Comparison of ENCODE assay signal across 8 cellular contexts in the genomic region with DNA sequence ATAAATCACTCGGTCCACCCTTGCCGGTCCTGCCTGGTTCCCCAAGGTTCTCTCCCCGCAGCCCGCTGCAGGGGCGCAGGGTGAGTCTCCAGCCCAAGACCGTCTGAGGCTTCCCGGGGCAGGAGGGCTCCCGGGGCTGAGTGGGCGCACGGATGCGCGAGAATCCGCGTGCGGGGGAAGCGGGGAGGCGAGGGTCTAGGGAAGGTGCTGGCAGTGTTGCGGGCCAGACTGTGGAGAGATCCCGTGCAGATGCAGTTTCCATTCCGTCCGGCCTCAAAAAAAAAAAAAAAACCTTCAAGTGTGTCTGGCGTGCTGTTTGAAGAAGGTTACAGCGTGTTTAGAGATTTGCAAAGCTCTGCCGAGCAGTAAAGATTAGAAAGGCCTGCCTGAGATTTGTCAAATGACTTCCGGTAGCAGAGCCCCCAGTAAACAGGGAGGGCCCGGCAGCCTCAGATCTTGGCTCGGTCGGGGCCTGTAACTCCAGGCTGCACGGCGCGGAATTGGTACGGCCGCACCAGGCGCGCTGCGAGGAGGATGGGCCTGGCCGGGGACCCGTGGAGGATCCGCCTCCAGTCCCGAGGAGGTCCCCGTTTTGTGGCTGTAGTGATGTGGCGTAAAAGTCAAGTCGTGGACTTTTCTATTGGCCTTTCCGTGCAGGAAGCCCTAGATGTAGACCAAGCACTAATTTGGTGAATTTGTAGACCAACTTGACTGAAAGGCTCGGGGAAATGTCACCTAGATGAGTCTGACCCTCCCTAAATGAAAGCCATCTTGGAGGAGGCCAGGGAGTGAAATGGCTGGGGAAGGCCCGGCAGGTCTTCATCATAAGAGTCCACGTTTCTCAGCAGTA.
A peak's percentile ranks its signal among the peaks of the same experiment; 100 is the strongest.
DNase-seq lines count a peak whose midpoint lies in the region; TF ChIP-seq lines count a peak whose summit lies in the region.
"Had no signal": no experiment of that assay in that cellular context is flagged by ENCODE, and none has a peak within 500 bp of the region (broad histone marks: within the 10 kb centered on the region; RNA-seq: fewer than 3 reads in every experiment).

No MANE protein-coding gene starts in this region.

- H3K27me3 ChIP-seq in neural progenitor cell, result peaks cover 85% of the 10 kb centered on the region

- no peak overlapping the region for H3K4me2 ChIP-seq in neural progenitor cell

- H3K36me3 Mint-ChIP-seq in neural progenitor cell (no peaks in the 10 kb centered on the region), CD14-positive monocyte (peaks cover 32 to 34% of the 10 kb centered on the region in 2 donors)

- no peak for TF ChIP-seq CTCF in neural progenitor cell (IDR thresholded peaks at IDR 0.05)
- TF ChIP-seq CTCF in CD14-positive monocyte (IDR thresholded peaks at IDR 0.05), result no peak

- H3K9ac ChIP-seq in ES-I3 (ENCODE audit: low read depth, low read length) (peak overlapping the region; percentile 98), neural progenitor cell (no peak overlapping the region)

- H3K4me3 Mint-ChIP-seq in neural progenitor cell, result no peak overlapping the region
- H3K4me3 Mint-ChIP-seq in CD14-positive monocyte, result no peak overlapping the region
- H3K4me3 Mint-ChIP-seq: stimulated activated naive CD8-positive, alpha-beta T cell treated with anti-CD3 and anti-CD28 coated beads, Interleukin-15, Interleukin-2, amounts not matched to agents 100 ng/mL and 50 ng/mL, for 24 hours had no signal

- H2AFZ ChIP-seq in neural progenitor cell (replicated peaks), result no peak overlapping the region

- H3K4me3 ChIP-seq in neural progenitor cell, result no peak overlapping the region

- H3K36me3 ChIP-seq in ES-I3 (ENCODE audit: insufficient read depth, low read length), result no peaks in the 10 kb centered on the region
- H3K36me3 ChIP-seq in neural progenitor cell, result no peaks in the 10 kb centered on the region

- H3K4me1 Mint-ChIP-seq in neural progenitor cell (peaks cover 26% of the 10 kb centered on the region), CD14-positive monocyte (peaks cover 40% of the 10 kb centered on the region)

- intact Hi-C loops in CD14-positive monocyte (cut with micrococcal nuclease), result no loop called here

- H3K27ac ChIP-seq in neural progenitor cell, result no peak overlapping the region

- H3F3A ChIP-seq in neural progenitor cell (ENCODE audit: low read depth), result peaks cover 45% of the 10 kb centered on the region

- DNase-seq in M059J (ENCODE audit: low read depth) (peak; percentile 47), ecto neural progenitor cell (ENCODE audit: low spot score) (peak; percentile 68), neural progenitor cell (ENCODE audit: low spot score) (peak; percentile 60), occipital lobe (lab: John Stamatoyannopoulos, UW) (no peak), iPS-NIHi7 (ENCODE audit: extremely low spot score) (no peak), CD14-positive monocyte (ENCODE audit: low spot score) (no peak)

- no peak overlapping the region for H3K27ac Mint-ChIP-seq in neural progenitor cell
- H3K27ac Mint-ChIP-seq in CD14-positive monocyte, result no peak overlapping the region

- H3K9me3 Mint-ChIP-seq in neural progenitor cell (no peaks in the 10 kb centered on the region), CD14-positive monocyte (peaks cover 8 to 43% (median 22%) of the 10 kb centered on the region in 7 donors)
- H3K9me3 Mint-ChIP-seq: stimulated activated naive CD8-positive, alpha-beta T cell treated with anti-CD3 and anti-CD28 coated beads, Interleukin-15, Interleukin-2, amounts not matched to agents 100 ng/mL and 50 ng/mL, for 24 hours had no signal

- H3K27me3 Mint-ChIP-seq in neural progenitor cell (ENCODE audit: insufficient read depth, low read depth) (peaks cover 49% of the 10 kb centered on the region), CD14-positive monocyte (ENCODE audit: low read depth in 3 of 3) (peaks cover 14% of the 10 kb centered on the region in 3 donors)

- H3K79me2 ChIP-seq in neural progenitor cell (ENCODE audit: low read depth), result no peaks in the 10 kb centered on the region

- H4K20me1 ChIP-seq in neural progenitor cell (ENCODE audit: low read depth), result peaks cover 34% of the 10 kb centered on the region

- no peaks in the 10 kb centered on the region for H3K9me3 ChIP-seq in ES-I3 (ENCODE audit: control insufficient read depth, insufficient read depth, low read length)
- H3K9me3 ChIP-seq in neural progenitor cell (ENCODE audit: low read depth), result no peaks in the 10 kb centered on the region

- peaks cover 18% of the 10 kb centered on the region for H3K4me1 ChIP-seq in ES-I3 (ENCODE audit: insufficient read depth, low read length)
- peaks cover 10% of the 10 kb centered on the region for H3K4me1 ChIP-seq in neural progenitor cell

Comparison
In these comparisons a context has a peak if more than half of its experiments do, and no peak if none do; other contexts are left out.
1. DNase-seq: peak in M059J (single experiment), ecto neural progenitor cell (single experiment) and neural progenitor cell (single experiment); none in occipital lobe (single experiment), iPS-NIHi7 (single experiment) and CD14-positive monocyte (single experiment).